Comparison of ENCODE assay signal across 8 cellular contexts in genomic region chr1:10510520-10511493, GRCh38. TPM values are rescaled to one million over a fixed set of nuclear protein-coding genes. Genes with fewer than 3 reads are reported as not detected.
DNase-seq lines count a peak whose midpoint lies in the region; TF ChIP-seq lines count a peak whose summit lies in the region.

No MANE protein-coding gene starts in this region.

- peak overlapping the region; percentile 76 for H3K4me2 ChIP-seq in smooth muscle cell

- H3K9me3 ChIP-seq in smooth muscle cell (replicated peaks; ENCODE audit: low read depth), result no peaks in the 10 kb centered on the region

- H3K27ac ChIP-seq in epithelial cell of prostate (peak overlapping the region; percentile 70), smooth muscle cell (ENCODE audit: low read depth) (peak overlapping the region; percentile 83)

- WGBS in smooth muscle cell (ENCODE audit: low lambda C conversion rate), result 26% methylated on average over 12 of the region's 12 CpGs

- peaks cover 30% of the 10 kb centered on the region for H3K79me2 ChIP-seq in smooth muscle cell (ENCODE audit: low read depth)

- POLR2A ChIA-PET in activated CD4-positive, alpha-beta memory T cell treated with anti-CD3 and anti-CD28 coated beads, Interleukin-2, amount 10 ng/mL, durations not matched to agents 7 days and 5 days (lab: Charles Lee), result interaction anchor here (0.9 to 5.6 kb wide), 17 partner anchors 8 to 1397 kb away, joined by 3 to 49 read pairs (median 4); partner anchors contain the start of genes PEX14 and TARDBP

- no peak overlapping the region for H2AFZ ChIP-seq in smooth muscle cell (ENCODE audit: low read depth)

- H3K9ac ChIP-seq in smooth muscle cell (ENCODE audit: low read depth), result peak overlapping the region; percentile 34

- H3K27ac Mint-ChIP-seq in activated CD4-positive, alpha-beta memory T cell treated with anti-CD3 and anti-CD28 coated beads, Interleukin-2, amount 10 ng/mL, durations not matched to agents 7 days and 5 days, result peak overlapping the region; percentile 100

- peaks cover 98% of the 10 kb centered on the region for H4K20me1 ChIP-seq in smooth muscle cell (ENCODE audit: low read depth)

- no peaks in the 10 kb centered on the region for H3K9me3 Mint-ChIP-seq in activated CD4-positive, alpha-beta memory T cell treated with anti-CD3 and anti-CD28 coated beads, Interleukin-2, amount 10 ng/mL, durations not matched to agents 7 days and 5 days

- H3K36me3 ChIP-seq in GM06990 (ENCODE audit: control insufficient read depth, insufficient read depth, low read length) (no peaks in the 10 kb centered on the region; the same call in 1 of the 2 replicates), smooth muscle cell (ENCODE audit: low read depth) (no peaks in the 10 kb centered on the region)

- peaks cover 26% of the 10 kb centered on the region for H3K4me1 ChIP-seq in smooth muscle cell (ENCODE audit: low read depth)

- peaks cover 7% of the 10 kb centered on the region for H3K36me3 Mint-ChIP-seq in activated CD4-positive, alpha-beta memory T cell treated with anti-CD3 and anti-CD28 coated beads, Interleukin-2, amount 10 ng/mL, durations not matched to agents 7 days and 5 days (ENCODE audit: low read depth)

- CTCF ChIA-PET in activated CD4-positive, alpha-beta memory T cell treated with anti-CD3 and anti-CD28 coated beads, Interleukin-2, amount 10 ng/mL, durations not matched to agents 7 days and 5 days (lab: Charles Lee), result interaction anchor here (0.5 to 11.0 kb wide), 10 partner anchors 8 to 562 kb away, joined by 3 to 153 read pairs (median 4); partner anchors contain the start of gene CENPS

- no peak overlapping the region for H3K4me3 ChIP-seq in GM06990 (replicated peaks; ENCODE audit: low read depth, low read length)
- H3K4me3 ChIP-seq in smooth muscle cell, result no peak overlapping the region

- H3K27me3 ChIP-seq in GM06990 (replicated peaks; ENCODE audit: control insufficient read depth, insufficient read depth, low read length) (no peaks in the 10 kb centered on the region), smooth muscle cell (ENCODE audit: low read depth) (no peaks in the 10 kb centered on the region)

- peak overlapping the region; percentile 67 for H3K4me3 Mint-ChIP-seq in activated CD4-positive, alpha-beta memory T cell treated with anti-CD3 and anti-CD28 coated beads, Interleukin-2, amount 10 ng/mL, durations not matched to agents 7 days and 5 days

- H3K4me1 Mint-ChIP-seq in activated CD4-positive, alpha-beta memory T cell treated with anti-CD3 and anti-CD28 coated beads, Interleukin-2, amount 10 ng/mL, durations not matched to agents 7 days and 5 days, result peaks cover 77% of the 10 kb centered on the region

- no peaks in the 10 kb centered on the region for H3K27me3 Mint-ChIP-seq in activated CD4-positive, alpha-beta memory T cell treated with anti-CD3 and anti-CD28 coated beads, Interleukin-2, amount 10 ng/mL, durations not matched to agents 7 days and 5 days

- in situ Hi-C loops in G401 (cut with HindIII; ENCODE audit: low sequenced_read_pairs), result no loop called here

- H3F3A ChIP-seq in smooth muscle cell (ENCODE audit: low read depth), result peaks cover 21% of the 10 kb centered on the region

- no peak for TF ChIP-seq CTCF in GM06990 (IDR thresholded peaks at IDR 0.05; ENCODE audit: insufficient read depth, low read length, poor library complexity, severe bottlenecking)
- TF ChIP-seq CTCF in smooth muscle cell (IDR thresholded peaks at IDR 0.05; ENCODE audit: borderline replicate concordance, insufficient read depth, poor library complexity, severe bottlenecking), result no peak

- DNase-seq in GM06990 (ENCODE audit: extremely low read depth, insufficient read length) (peak; percentile 66), HCEC 1CT (peak; percentile 95), MV-4-11 (lab: John Stamatoyannopoulos, UW) (peak; percentile 86), epithelial cell of prostate (ENCODE audit: low read depth, low spot score) (peak; percentile 82), smooth muscle cell (lab: John Stamatoyannopoulos, UW; ENCODE audit: unreplicated experiment) (no peak), NCI-H524 treated with DMSO at 0.1 percent for 48 hours (lab: John Stamatoyannopoulos, UW) (no peak), G401 (ENCODE audit: low spot score) (no peak)
- DNase-seq in activated CD4-positive, alpha-beta memory T cell treated with anti-CD3 and anti-CD28 coated beads, Interleukin-2, amount 10 ng/mL, durations not matched to agents 7 days and 5 days, result peak; percentile 90

RNA-seq across cellular contexts. Expression of gene PEX14, which starts 36.1 kb away (rescaled TPM):
- 10 to 100 TPM; 18.9 to 20.1 TPM for total RNA-seq in activated CD4-positive, alpha-beta memory T cell treated with anti-CD3 and anti-CD28 coated beads, Interleukin-2, amount 10 ng/mL, durations not matched to agents 7 days and 5 days
- 8.2 and 14.2 TPM in 2 replicates for total RNA-seq in smooth muscle cell
- 15.2 and 23.1 TPM in 2 replicates for polyA plus RNA-seq in smooth muscle cell
- total RNA-seq in G401 (2014; rRNA removed; shearing (Covaris generic)), result 33.4 and 34.7 TPM in 2 replicates

RNA-seq across cellular contexts. Expression of gene DFFA, which starts 38.5 kb away (rescaled TPM):
- total RNA-seq in activated CD4-positive, alpha-beta memory T cell treated with anti-CD3 and anti-CD28 coated beads, Interleukin-2, amount 10 ng/mL, durations not matched to agents 7 days and 5 days, result 10 to 100 TPM; 23.5 to 24.2 TPM
- 18.6 and 27.6 TPM in 2 replicates for total RNA-seq in smooth muscle cell
- polyA plus RNA-seq in smooth muscle cell, result 30.0 and 35.2 TPM in 2 replicates
- 81.5 and 102 TPM in 2 replicates for total RNA-seq in G401 (2014; rRNA removed; shearing (Covaris generic))

Comparison
In these comparisons a context has a peak if more than half of its experiments do, and no peak if none do; other contexts are left out.
1. DNase-seq: peak in GM06990 (single experiment), HCEC 1CT (single experiment), MV-4-11 (single experiment), activated CD4-positive, alpha-beta memory T cell treated with anti-CD3 and anti-CD28 coated beads, Interleukin-2, amount 10 ng/mL, durations not matched to agents 7 days and 5 days (single experiment) and epithelial cell of prostate (single experiment); none in smooth muscle cell (single experiment), NCI-H524 treated with DMSO at 0.1 percent for 48 hours (single experiment) and G401 (single experiment).